9 cellular contexts compared by ENCODE assay signal in genomic region chr6:116011520-116011919, GRCh38. TPM values are rescaled to one million over a fixed set of nuclear protein-coding genes. Genes with fewer than 3 reads are reported as not detected.
A peak's percentile ranks its signal among the peaks of the same experiment; 100 is the strongest.
DNase-seq lines count a peak whose midpoint lies in the region; ATAC-seq, FAIRE-seq and TF ChIP-seq lines count a peak whose summit lies in the region.
"Had no signal": no experiment of that assay in that cellular context is flagged by ENCODE, and none has a peak within 500 bp of the region (broad histone marks: within the 10 kb centered on the region; RNA-seq: fewer than 3 reads in every experiment).

No MANE protein-coding gene starts in this region.

- TF ChIP-seq EP300 in HepG2 (IDR thresholded peaks at IDR 0.05; ENCODE audit: low read depth in 2 of 2, low read length in 2 of 2) (no peak), HepG2 (CRISPR knock-in tag; IDR thresholded peaks at IDR 0.05; ENCODE audit: borderline replicate concordance) (no peak), sigmoid colon (IDR thresholded peaks at IDR 0.05) (no peak)

- H3K4me3 Mint-ChIP-seq in CD8-positive, alpha-beta T cell: no peak overlapping the region

- FAIRE-seq in HepG2 (lab: Jason Lieb, UNC): no peak

- peaks cover 18 to 58% (median 55%) of the 10 kb centered on the region in 4 donors for H3K4me1 ChIP-seq in liver (ENCODE audit: control insufficient read depth in 4 of 4, insufficient read depth in 4 of 4, low read length in 3 of 4)
- peaks cover 60% of the 10 kb centered on the region for H3K4me1 ChIP-seq in HepG2 (ENCODE audit: insufficient read depth, low read length)
- H3K4me1 ChIP-seq in upper lobe of right lung: peaks cover 25% of the 10 kb centered on the region
- H3K4me1 ChIP-seq in CD8-positive, alpha-beta T cell (ENCODE audit: insufficient read depth, low read length): no peaks in the 10 kb centered on the region
- H3K4me1 ChIP-seq in sigmoid colon: peaks cover 0 to 15% (median 6%) of the 10 kb centered on the region in 4 donors

- peak overlapping the region; percentile 29 to 86 for H3K27ac ChIP-seq in liver (ENCODE audit: low read depth in 1 of 2, low read length in 2 of 2)
- H3K27ac ChIP-seq in HepG2 (ENCODE audit: extremely low read length, insufficient read depth, low read length): no peak overlapping the region
- H3K27ac ChIP-seq in upper lobe of right lung: no peak overlapping the region
- no peak overlapping the region for H3K27ac ChIP-seq in CD8-positive, alpha-beta T cell (ENCODE audit: low read depth, low read length)
- no peak overlapping the region for H3K27ac ChIP-seq in sigmoid colon
- H3K27ac ChIP-seq: SK-N-MC had no signal

- H3K79me2 ChIP-seq in HepG2 (ENCODE audit: insufficient read depth, low read length): peaks cover 20% of the 10 kb centered on the region

- no peak overlapping the region for H3K27ac Mint-ChIP-seq in CD8-positive, alpha-beta T cell

- peaks cover 17% of the 10 kb centered on the region for H3K27me3 Mint-ChIP-seq in CD8-positive, alpha-beta T cell (ENCODE audit: low read depth)

- ATAC-seq in HepG2: no peak
- ATAC-seq in HG03378 (IDR thresholded peaks at IDR 0.05; ENCODE audit: unreplicated experiment): peak; percentile 70
- peak; percentile 56 for ATAC-seq in upper lobe of right lung
- no peak for ATAC-seq in CD8-positive, alpha-beta T cell

- in situ Hi-C loops in HepG2 (cut with HindIII; ENCODE audit: extremely low pct_ligation_motif_present, low pct_unique_long_range_greater_than_20kb): loop anchor here (5.0 kb wide), 1 partner anchor 86 kb away; no protein-coding TSS in a partner anchor

- DNase-seq in HepG2 (ENCODE audit: low spot score) (no peak), astrocyte of the hippocampus (ENCODE audit: low read depth, low spot score) (peak; percentile 2), upper lobe of right lung (no peak), cortex of kidney (lab: John Stamatoyannopoulos, UW) (no peak), sigmoid colon (no peak)
- no peak for DNase-seq in CD8-positive, alpha-beta T cell

- no TSS peak for BruUV-seq in HepG2 (replicated peaks; lab: Mats Ljungman, UMichigan)

- no peaks in the 10 kb centered on the region for H3K36me3 Mint-ChIP-seq in CD8-positive, alpha-beta T cell

- TF ChIP-seq CTCF in liver (IDR thresholded peaks at IDR 0.05; ENCODE audit: low read depth, low read length, missing input control) (no peak), HepG2 (CRISPR knock-in tag; IDR thresholded peaks at IDR 0.05) (no peak), upper lobe of right lung (IDR thresholded peaks at IDR 0.05) (no peak), sigmoid colon (IDR thresholded peaks at IDR 0.05) (no peak)
- TF ChIP-seq CTCF in CD8-positive, alpha-beta T cell (IDR thresholded peaks at IDR 0.05): no peak

- intact Hi-C loops in HepG2 (cut with micrococcal nuclease; ENCODE audit: unreplicated experiment): loop anchor here (1.0 kb wide), 2 partner anchors 49 to 86 kb away; partner anchors contain the start of gene FRK
- intact Hi-C loops in upper lobe of right lung (cut with DNase I): loop anchor here (10.0 kb wide), 1 partner anchor 83 kb away; no protein-coding TSS in a partner anchor
- intact Hi-C loops in CD8-positive, alpha-beta T cell (cut with DNase I, micrococcal nuclease): loop anchor here in 1 of 2 experiments (1.0 kb wide), 1 partner anchor 86 kb away; no protein-coding TSS in a partner anchor
- intact Hi-C loops in sigmoid colon (cut with DNase I): loop anchor here (2.0 kb wide), 1 partner anchor 89 kb away; the partner anchor contains the start of gene NT5DC1

- H3K9me3 ChIP-seq in liver (ENCODE audit: control insufficient read depth in 4 of 4, low read length in 3 of 4) (no peaks in the 10 kb centered on the region), HepG2 (ENCODE audit: low read length) (no peaks in the 10 kb centered on the region), upper lobe of right lung (no peaks in the 10 kb centered on the region), sigmoid colon (no peaks in the 10 kb centered on the region)
- no peaks in the 10 kb centered on the region for H3K9me3 ChIP-seq in CD8-positive, alpha-beta T cell (ENCODE audit: low read length)

- no peaks in the 10 kb centered on the region for H3K9me3 Mint-ChIP-seq in CD8-positive, alpha-beta T cell

- no peak overlapping the region for H2AFZ ChIP-seq in HepG2 (ENCODE audit: low read length)

- WGBS in liver: 55% methylated on average over 3 of the region's 3 CpGs
- 91% methylated on average over 3 of the region's 3 CpGs for WGBS in HepG2 (ENCODE audit: low lambda C conversion rate)
- 17 to 60% methylated on average over 3 of the region's 3 CpGs for WGBS in sigmoid colon, 2 donors

- POLR2A ChIA-PET in HepG2 (lab: Yijun Ruan, JAX): interaction anchor here (3.5 to 4.7 kb wide), 2 partner anchors 49 to 90 kb away, joined by 14 to 22 read pairs; partner anchors contain the start of genes FRK and NT5DC1
- POLR2A ChIA-PET in CD8-positive, alpha-beta T cell (lab: Charles Lee): interaction anchor here (0.6 kb wide), 1 partner anchor 259 kb away, joined by 3 read pairs; no protein-coding TSS in a partner anchor

- TF ChIP-seq POLR2A in HepG2 (IDR thresholded peaks at IDR 0.05; ENCODE audit: insufficient read depth in 1 of 2, low read depth in 2 of 2, low read length in 2 of 2) (no peak), sigmoid colon (IDR thresholded peaks at IDR 0.05) (no peak)

- H4K20me1 ChIP-seq in HepG2 (ENCODE audit: insufficient read depth, low read length): no peaks in the 10 kb centered on the region; the same call in 1 of the 2 replicates

- H3K36me3 ChIP-seq in liver (ENCODE audit: control insufficient read depth in 4 of 4, insufficient read depth in 3 of 4, low read depth in 1 of 4, low read length in 3 of 4): no peaks in the 10 kb centered on the region
- no peaks in the 10 kb centered on the region; a peak in 1 of 5 replicates for H3K36me3 ChIP-seq in HepG2 (replicated peaks in 1 of 2; ENCODE audit: control insufficient read depth in 1 of 2, insufficient read depth in 2 of 2, low read length in 2 of 2)
- no peaks in the 10 kb centered on the region for H3K36me3 ChIP-seq in upper lobe of right lung
- H3K36me3 ChIP-seq in CD8-positive, alpha-beta T cell (ENCODE audit: insufficient read depth, low read length): no peaks in the 10 kb centered on the region
- no peaks in the 10 kb centered on the region for H3K36me3 ChIP-seq in sigmoid colon

- TF ChIP-seq RAD21 in liver (IDR thresholded peaks at IDR 0.05) (no peak), HepG2 (CRISPR knock-in tag; IDR thresholded peaks at IDR 0.05) (no peak)

- H3K4me3 ChIP-seq in liver (ENCODE audit: low read depth in 1 of 3, low read length in 3 of 3) (no peak overlapping the region), HepG2 (replicated peaks in 1 of 3; ENCODE audit: insufficient read depth in 1 of 3, low read depth in 2 of 3, low read length in 3 of 3) (no peak overlapping the region), upper lobe of right lung (no peak overlapping the region), sigmoid colon (no peak overlapping the region)
- H3K4me3 ChIP-seq in CD8-positive, alpha-beta T cell (ENCODE audit: low read depth, low read length): no peak overlapping the region
- H3K4me3 ChIP-seq: SK-N-MC had no signal

- H3K4me2 ChIP-seq in HepG2 (ENCODE audit: low read depth, low read length): no peak overlapping the region

- H3K27me3 ChIP-seq in liver (ENCODE audit: control insufficient read depth in 4 of 4, insufficient read depth in 4 of 4, low read length in 3 of 4): no peaks in the 10 kb centered on the region
- no peaks in the 10 kb centered on the region for H3K27me3 ChIP-seq in HepG2 (ENCODE audit: control insufficient read depth in 1 of 2, insufficient read depth in 2 of 2, low read length in 2 of 2)
- no peaks in the 10 kb centered on the region for H3K27me3 ChIP-seq in upper lobe of right lung
- H3K27me3 ChIP-seq in CD8-positive, alpha-beta T cell (ENCODE audit: insufficient read depth, low read length): no peaks in the 10 kb centered on the region
- H3K27me3 ChIP-seq in sigmoid colon: no peaks in the 10 kb centered on the region

- H3K4me1 Mint-ChIP-seq in CD8-positive, alpha-beta T cell (ENCODE audit: low read depth): no peaks in the 10 kb centered on the region

- H3K9ac ChIP-seq in liver (ENCODE audit: low read depth in 1 of 2, low read length in 2 of 2) (no peak overlapping the region), HepG2 (ENCODE audit: insufficient read depth, low read depth, low read length) (no peak overlapping the region)

- CTCF ChIA-PET in HepG2 (lab: Yijun Ruan, JAX; ENCODE audit: low intra/inter-chr PET ratio, low total read pairs): interaction anchor here (0.7 to 5.9 kb wide), 4 partner anchors 49 to 100 kb away, joined by 3 to 68 read pairs (median 8); partner anchors contain the start of genes FRK and NT5DC1
- CTCF ChIA-PET in CD8-positive, alpha-beta T cell (lab: Charles Lee): interaction anchor here (0.8 to 2.3 kb wide), 5 partner anchors 9 to 103 kb away, joined by 3 to 14 read pairs (median 5); no protein-coding TSS in a partner anchor

RNA-seq across cellular contexts. Expression of gene FRK, which starts 49.2 kb away (rescaled TPM):
- total RNA-seq in liver (10 to 100 TPM in 1 of 2 donors, 1 to 10 TPM in 1; 5.7 to 26.8 TPM), HepG2 (2016; rRNA removed; fragmentation: Illumina TruSeq; extraction: Trizol) (2.9 and 4.5 TPM in 2 replicates), upper lobe of right lung (7.2 TPM), sigmoid colon (under 1 TPM; 0.16 to 0.71 (median 0.41) TPM)
- polyA plus RNA-seq in liver (1 to 10 TPM; 3.6 to 4.9 TPM), HepG2 (2011; rRNA removed) (1.3 and 1.5 TPM in 2 replicates), sigmoid colon (1 to 10 TPM; 3.2 to 6.5 (median 3.6) TPM)
- 0.51 and 0.62 TPM in 2 replicates for total RNA-seq in HepG2 (2016; cell fraction: cytosol; rRNA removed; fragmentation: Illumina TruSeq; extraction: Trizol; ENCODE audit: low read depth)
- 2.9 and 4.1 TPM in 2 replicates for total RNA-seq in HepG2 (2016; cell fraction: insoluble cytoplasmic fraction; rRNA removed; fragmentation: Illumina TruSeq; extraction: Trizol)
- 0.86 and 0.93 TPM in 2 replicates for total RNA-seq in HepG2 (2016; cell fraction: membrane; rRNA removed; fragmentation: Illumina TruSeq; extraction: Trizol)
- 6.1 and 6.5 TPM in 2 replicates for total RNA-seq in HepG2 (2016; cell fraction: nucleus; rRNA removed; fragmentation: Illumina TruSeq; extraction: Trizol)
- 0.56 and 1.2 TPM in 2 replicates for polyA plus RNA-seq in HepG2 (2011; cell fraction: cytosol; rRNA removed)
- polyA plus RNA-seq in HepG2 (2011; cell fraction: nucleus; rRNA removed): 1.7 and 2.6 TPM in 2 replicates
- 0.65 and 0.80 TPM in 2 replicates for polyA plus RNA-seq in HepG2 (2012)
- 0.08 and 0.10 TPM in 2 replicates for polyA plus RNA-seq in HepG2 (2016; cell fraction: cytosol; fragmentation: Illumina TruSeq; extraction: Trizol; ENCODE audit: low read depth)
- polyA plus RNA-seq in HepG2 (2016; cell fraction: insoluble cytoplasmic fraction; fragmentation: Illumina TruSeq; extraction: Trizol; ENCODE audit: low read depth): 1.7 and 1.9 TPM in 2 replicates
- polyA plus RNA-seq in HepG2 (2016; cell fraction: membrane; fragmentation: Illumina TruSeq; extraction: Trizol; ENCODE audit: low read depth): 0.18 and 0.27 TPM in 2 replicates
- polyA plus RNA-seq in HepG2 (2016; cell fraction: nucleus; fragmentation: Illumina TruSeq; extraction: Trizol; ENCODE audit: insufficient read depth, low read depth): 2.1 and 2.6 TPM in 2 replicates
- 5.6 and 8.1 TPM in 2 replicates for polyA minus RNA-seq in HepG2 (2011; rRNA and poly(A)+ RNA removed; ENCODE audit: low replicate concordance)
- 2.5 and 3.6 TPM in 2 replicates for polyA minus RNA-seq in HepG2 (2011; cell fraction: cytosol; rRNA and poly(A)+ RNA removed)
- 16.5 and 22.3 TPM in 2 replicates for polyA minus RNA-seq in HepG2 (2011; cell fraction: nucleus; rRNA and poly(A)+ RNA removed)
- total RNA-seq in CD8-positive, alpha-beta T cell: under 1 TPM in 1 of 2 experiments, not detected in 1; 0.03 TPM

Comparison
In these comparisons a context has a peak if more than half of its experiments do, and no peak if none do; other contexts are left out.
1. H3K27ac ChIP-seq: peak in liver (2 of 2); none in HepG2 (single experiment), upper lobe of right lung (single experiment), CD8-positive, alpha-beta T cell (single experiment) and sigmoid colon (0 of 4).
2. ATAC-seq: peak in HG03378 (single experiment) and upper lobe of right lung (single experiment); none in HepG2 (single experiment) and CD8-positive, alpha-beta T cell (single experiment).